In genomic region chr9:5438301-5439162, GRCh38 we compare ENCODE assay signal across 8 cellular contexts. TPM values are rescaled to one million over a fixed set of nuclear protein-coding genes. Genes with fewer than 3 reads are reported as not detected.
DNase-seq lines count a peak whose midpoint lies in the region; ATAC-seq, FAIRE-seq and TF ChIP-seq lines count a peak whose summit lies in the region.

No MANE protein-coding gene starts in this region.

- 59 to 63% methylated on average over 21 of the region's 21 CpGs for WGBS in esophagus, 2 donors
- 60 to 62% methylated on average over 21 of the region's 21 CpGs for WGBS in pancreas, 2 donors

- H3K4me1 ChIP-seq in BE2C (no peaks in the 10 kb centered on the region), esophagus (ENCODE audit: control insufficient read depth in 2 of 2, insufficient read depth in 2 of 2, low read length in 1 of 2) (no peaks in the 10 kb centered on the region), pancreas (peaks cover 5 to 15% (median 10%) of the 10 kb centered on the region in 3 donors)

- peak overlapping the region; percentile 87 for H3K4me3 ChIP-seq in BE2C (ENCODE audit: low read depth, low read length)
- peak overlapping the region in 1 of 2 donors; percentile 69 for H3K4me3 ChIP-seq in esophagus (ENCODE audit: low read depth in 1 of 2, low read length in 2 of 2)
- peak overlapping the region; percentile 20 to 79 (median 52) for H3K4me3 ChIP-seq in pancreas

- H3K27me3 ChIP-seq in BE2C = no peaks in the 10 kb centered on the region
- no peaks in the 10 kb centered on the region for H3K27me3 ChIP-seq in esophagus (ENCODE audit: control insufficient read depth in 1 of 2, insufficient read depth in 2 of 2, low read length in 2 of 2)
- H3K27me3 ChIP-seq in pancreas = no peaks in the 10 kb centered on the region

- DNase-seq in BE2C (no peak), pancreas (no peak), NCI-H748 (lab: John Stamatoyannopoulos, UW; ENCODE audit: unreplicated experiment) (no peak), mesenteric fat pad (ENCODE audit: low spot score) (no peak)
- peak; percentile 30 to 48 for DNase-seq in activated CD4-positive, alpha-beta T cell treated with anti-CD3 and anti-CD28 coated beads, Interleukin-2, amount 50 U/mL, for 24 hours (ENCODE audit: low read depth in 1 of 2, low spot score in 1 of 2)

- no peak for FAIRE-seq in pancreas (lab: Jason Lieb, UNC)

- intact Hi-C loops in pancreas (cut with DNase I) = no loop called here

- H3K27ac ChIP-seq in esophagus (ENCODE audit: low read depth in 2 of 2, low read length in 1 of 2) = peak overlapping the region; percentile 87 to 94
- peak overlapping the region; percentile 73 to 96 (median 93) for H3K27ac ChIP-seq in pancreas

- TF ChIP-seq CTCF in BE2C (IDR thresholded peaks at IDR 0.05; ENCODE audit: low read depth, low read length) = no peak
- no peak for TF ChIP-seq CTCF in pancreas (IDR thresholded peaks at IDR 0.05)

- H3K36me3 ChIP-seq in BE2C (no peaks in the 10 kb centered on the region; the same call in 1 of the 2 replicates), esophagus (ENCODE audit: control insufficient read depth in 2 of 2, insufficient read depth in 2 of 2, low read length in 1 of 2) (peaks cover 0 to 6% of the 10 kb centered on the region in 2 donors), pancreas (no peaks in the 10 kb centered on the region)

- no peaks in the 10 kb centered on the region for H3K9me3 ChIP-seq in BE2C
- H3K9me3 ChIP-seq in esophagus (ENCODE audit: control insufficient read depth in 2 of 2, insufficient read depth in 1 of 2, low read depth in 1 of 2, low read length in 1 of 2) = no peaks in the 10 kb centered on the region
- no peaks in the 10 kb centered on the region for H3K9me3 ChIP-seq in pancreas

- ATAC-seq in GM19372 (IDR thresholded peaks at IDR 0.05; ENCODE audit: low read depth, unreplicated experiment) (peak; percentile 57), HG03439 (IDR thresholded peaks at IDR 0.05; ENCODE audit: unreplicated experiment) (peak; percentile 58), pancreas (peak in 2 of 4 donors; percentile 23 to 29)

RNA-seq across cellular contexts. Expression of gene PLGRKT, which starts 0.8 kb away (rescaled TPM):
- polyA plus RNA-seq in BE2C (2012; ENCODE audit: insufficient read depth, insufficient read length, low read depth) = 6.6 TPM
- polyA plus RNA-seq in esophagus (10 to 100 TPM in 1 of 2 donors, 1 to 10 TPM in 1; 6.7 to 19.7 TPM), pancreas (1 to 10 TPM; 4.9 to 8.8 TPM)
- total RNA-seq in pancreas (1 to 10 TPM; 4.9 to 9.0 (median 6.6) TPM), mesenteric fat pad (19.5 TPM)

RNA-seq across cellular contexts. Expression of gene CD274, which starts 11.8 kb away (rescaled TPM):
- 1.6 TPM for polyA plus RNA-seq in BE2C (2012; ENCODE audit: insufficient read depth, insufficient read length, low read depth)
- polyA plus RNA-seq in esophagus (under 1 TPM; 0.62 to 0.98 TPM), pancreas (1 to 10 TPM; 1.4 TPM)
- total RNA-seq in pancreas (1 to 10 TPM in 4 of 6 donors, under 1 TPM in 2; 0.63 to 1.9 (median 1.6) TPM), mesenteric fat pad (1.0 TPM)

Comparison
In these comparisons a context has a peak if more than half of its experiments do, and no peak if none do; other contexts are left out.
1. DNase-seq: peak in activated CD4-positive, alpha-beta T cell treated with anti-CD3 and anti-CD28 coated beads, Interleukin-2, amount 50 U/mL, for 24 hours (2 of 2); none in BE2C (single experiment), pancreas (0 of 6), NCI-H748 (single experiment) and mesenteric fat pad (single experiment).